8 cellular contexts compared by ENCODE assay signal in the genomic region with DNA sequence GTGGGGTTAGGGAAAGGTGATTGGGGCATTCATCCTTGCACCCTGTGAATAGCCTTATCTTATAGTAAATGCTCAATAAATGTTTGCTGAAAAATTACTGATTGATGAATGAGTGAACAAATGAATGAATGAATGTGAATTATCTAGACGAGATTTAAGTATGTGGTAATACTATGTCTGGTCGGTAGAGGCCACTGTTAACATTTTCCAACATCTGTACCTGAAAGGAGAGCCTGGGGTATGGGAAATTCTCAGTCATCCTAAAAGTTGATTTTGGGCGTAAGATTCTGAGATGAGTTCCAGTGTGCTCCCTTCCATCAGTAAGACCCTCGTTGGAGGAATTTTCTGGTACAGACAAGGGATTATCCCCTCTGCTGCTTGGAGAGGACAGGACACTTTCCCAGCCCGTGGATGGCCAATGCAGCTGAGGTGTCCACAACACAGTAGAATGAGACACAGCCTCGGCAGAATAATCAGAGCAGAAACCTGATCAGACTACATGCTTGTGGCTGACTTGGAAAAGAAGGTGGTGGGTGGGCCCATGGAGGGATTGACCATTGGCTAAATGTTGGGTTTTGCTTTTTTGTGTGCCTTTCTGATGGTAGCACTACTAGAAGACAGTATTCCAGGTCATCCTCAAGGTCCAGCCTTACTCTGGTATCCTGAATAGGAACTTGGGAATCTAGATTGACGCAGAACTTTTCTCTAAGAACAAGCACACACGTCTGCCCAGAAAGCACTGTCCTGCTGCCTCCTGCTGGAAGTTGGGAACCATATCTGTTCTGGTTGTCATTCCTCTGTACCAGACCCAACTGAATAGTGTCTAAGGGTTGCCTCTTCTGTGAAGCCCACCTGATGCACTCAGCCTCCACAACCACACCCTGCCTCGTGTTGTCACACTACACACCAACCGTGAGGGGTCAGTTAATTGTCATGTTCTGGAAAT.
DNase-seq lines count a peak whose midpoint lies in the region; FAIRE-seq and TF ChIP-seq lines count a peak whose summit lies in the region.

No MANE protein-coding gene starts in this region.

- no peak overlapping the region for H3K4me2 ChIP-seq in endothelial cell of umbilical vein (ENCODE audit: insufficient read depth, low read length)

- no peak overlapping the region for H3K4me3 Mint-ChIP-seq in neural crest cell

- H3K36me3 ChIP-seq in H7 (replicated peaks; ENCODE audit: control insufficient read depth, insufficient read depth, low read length) (no peaks in the 10 kb centered on the region), endothelial cell of umbilical vein (ENCODE audit: control insufficient read depth in 2 of 2, extremely low read depth in 1 of 2, insufficient read depth in 2 of 2, low read length in 2 of 2) (no peaks in the 10 kb centered on the region)

- H3K9me1 ChIP-seq in endothelial cell of umbilical vein (replicated peaks; ENCODE audit: control insufficient read depth, extremely low read depth, insufficient read depth, low read length), result no peaks in the 10 kb centered on the region

- TF ChIP-seq CTCF in C4-2B (conservative IDR thresholded peaks at IDR 0.05) (peak; percentile 81), endothelial cell of umbilical vein (IDR thresholded peaks at IDR 0.05; ENCODE audit: extremely low read depth in 1 of 2, insufficient read depth in 1 of 2, low read depth in 1 of 2, low read length in 2 of 2) (peak; percentile 44 to 47), neural crest cell (conservative IDR thresholded peaks at IDR 0.05) (peak; percentile 73)

- no peaks in the 10 kb centered on the region for H3K79me2 ChIP-seq in endothelial cell of umbilical vein (ENCODE audit: control insufficient read depth, insufficient read depth, low read length)

- H3K4me1 Mint-ChIP-seq in neural crest cell, result no peaks in the 10 kb centered on the region

- DNase-seq in H7 (peak; percentile 26), NCI-H748 treated with DMSO at 0.1 percent for 48 hours (lab: John Stamatoyannopoulos, UW) (peak; percentile 3), endothelial cell of umbilical vein (ENCODE audit: low read depth, low spot score) (peak; percentile 59), neural crest cell (ENCODE audit: low read depth, low spot score) (no peak), T1000 (lab: John Stamatoyannopoulos, UW) (no peak), NK-92 (lab: John Stamatoyannopoulos, UW; ENCODE audit: unreplicated experiment) (no peak), T-helper 2 cell (no peak)

- peak; percentile 84 for FAIRE-seq in endothelial cell of umbilical vein (lab: Jason Lieb, UNC)

- intact Hi-C loops in endothelial cell of umbilical vein (cut with micrococcal nuclease), result loop anchor here (1.0 to 5.0 kb wide), 13 partner anchors 25 to 592 kb away; a partner anchor contains a TSS

- H3K36me3 Mint-ChIP-seq in neural crest cell (ENCODE audit: low read depth), result no peaks in the 10 kb centered on the region

- no peak for TF ChIP-seq POLR2A in endothelial cell of umbilical vein (IDR thresholded peaks at IDR 0.05; ENCODE audit: low read depth, low read length)

- no TSS peak for BruUV-seq in endothelial cell of umbilical vein (replicated peaks; lab: Mats Ljungman, UMichigan)

- CTCF ChIA-PET in endothelial cell of umbilical vein (lab: Charles Lee), result interaction anchor here (0.7 to 2.0 kb wide), 31 partner anchors 9 to 593 kb away, joined by 3 to 41 read pairs (median 4); a partner anchor contains a TSS

- H3K9me3 ChIP-seq in endothelial cell of umbilical vein (replicated peaks; ENCODE audit: control insufficient read depth, insufficient read depth, low read length), result no peaks in the 10 kb centered on the region

- no peak overlapping the region for H3K27ac Mint-ChIP-seq in neural crest cell (ENCODE audit: unreplicated experiment)

- H3K9ac ChIP-seq in endothelial cell of umbilical vein (replicated peaks; ENCODE audit: extremely low read depth, insufficient read depth, low read length), result no peak overlapping the region

- no peaks in the 10 kb centered on the region for H4K20me1 ChIP-seq in endothelial cell of umbilical vein (replicated peaks; ENCODE audit: control insufficient read depth, extremely low read depth, insufficient read depth, low read length)

- H3K27ac ChIP-seq in C4-2B, result no peak overlapping the region
- H3K27ac ChIP-seq in endothelial cell of umbilical vein (ENCODE audit: insufficient read depth, low read depth, low read length), result no peak overlapping the region

- H3K27me3 ChIP-seq in H7 (ENCODE audit: control insufficient read depth, insufficient read depth, low read length) (no peaks in the 10 kb centered on the region), endothelial cell of umbilical vein (ENCODE audit: control insufficient read depth in 2 of 2, insufficient read depth in 2 of 2, low read length in 2 of 2) (peaks cover 15 to 16% of the 10 kb centered on the region in 2 experiments)

- H3K9me3 Mint-ChIP-seq in neural crest cell, result no peaks in the 10 kb centered on the region

- no peak overlapping the region for H2AFZ ChIP-seq in endothelial cell of umbilical vein (ENCODE audit: low read depth, low read length)

- dilution Hi-C loops in endothelial cell of umbilical vein (cut with MboI; ENCODE audit: extremely low pct_ligation_motif_present, low sequenced_read_pairs), result no loop called here

- peaks cover 31% of the 10 kb centered on the region for H3K27me3 Mint-ChIP-seq in neural crest cell (ENCODE audit: low read depth)

- H3K4me1 ChIP-seq in endothelial cell of umbilical vein (ENCODE audit: control insufficient read depth, extremely low read depth, insufficient read depth, low read length), result peaks cover 14% of the 10 kb centered on the region

- H3K4me3 ChIP-seq in H7 (ENCODE audit: insufficient read depth, low read depth, low read length) (no peak overlapping the region), endothelial cell of umbilical vein (replicated peaks in 1 of 3; ENCODE audit: insufficient read depth in 1 of 3, low read depth in 1 of 3, low read length in 3 of 3) (no peak overlapping the region)

- POLR2A ChIA-PET in endothelial cell of umbilical vein (lab: Charles Lee), result no interaction called here

TF ChIP-seq in endothelial cell of umbilical vein, 7 proteins besides CTCF, POLR2A, EP300 and RAD21:
- TF ChIP-seq MYC (IDR thresholded peaks at IDR 0.05; ENCODE audit: low read depth, low read length), result no peak
- TF ChIP-seq POLR2AphosphoS5 (IDR thresholded peaks at IDR 0.05; ENCODE audit: insufficient read depth, low read depth, low read length), result no peak
- no peak for TF ChIP-seq GATA2 (IDR thresholded peaks at IDR 0.05; ENCODE audit: insufficient read depth, insufficient read length, low read depth, low read length)
- no peak for TF ChIP-seq JUN (IDR thresholded peaks at IDR 0.05; ENCODE audit: borderline replicate concordance, insufficient read depth, insufficient read length, low read depth)
- no peak for TF ChIP-seq FOS (IDR thresholded peaks at IDR 0.05; ENCODE audit: borderline replicate concordance, insufficient read depth, low read length)
- TF ChIP-seq EZH2 (IDR thresholded peaks at IDR 0.05; ENCODE audit: borderline replicate concordance, low read depth, low read length, severe bottlenecking), result no peak
- TF ChIP-seq, protein P1, sequence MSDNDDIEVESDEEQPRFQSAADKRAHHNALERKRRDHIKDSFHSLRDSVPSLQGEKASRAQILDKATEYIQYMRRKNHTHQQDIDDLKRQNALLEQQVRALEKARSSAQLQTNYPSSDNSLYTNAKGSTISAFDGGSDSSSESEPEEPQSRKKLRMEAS (IDR thresholded peaks at IDR 0.05; ENCODE audit: insufficient read depth, insufficient read length), result no peak

Comparison
In these comparisons a context has a peak if more than half of its experiments do, and no peak if none do; other contexts are left out.
1. DNase-seq: peak in H7 (single experiment), NCI-H748 treated with DMSO at 0.1 percent for 48 hours (single experiment) and endothelial cell of umbilical vein (single experiment); none in neural crest cell (single experiment), T1000 (single experiment), NK-92 (single experiment) and T-helper 2 cell (0 of 5).
2. Peak in every context shown above with its lines, with median percentiles within 50 percentile points of each other: CTCF ChIP-seq.